In genomic region chr19:29662604-29663404, GRCh38 we compare ENCODE assay signal across 8 cellular contexts. TPM values are rescaled to one million over a fixed set of nuclear protein-coding genes. Genes with fewer than 3 reads are reported as not detected.
DNase-seq lines count a peak whose midpoint lies in the region; ATAC-seq and TF ChIP-seq lines count a peak whose summit lies in the region.

No MANE protein-coding gene starts in this region.

- peaks cover 53% of the 10 kb centered on the region for H3K4me1 ChIP-seq in PC-9 (replicated peaks; ENCODE audit: insufficient read depth)

- H3K27me3 ChIP-seq in PC-9 (ENCODE audit: insufficient read depth, low read depth): no peaks in the 10 kb centered on the region
- H3K27me3 ChIP-seq in dorsolateral prefrontal cortex: no peaks in the 10 kb centered on the region

- BruUV-seq in PC-9 (replicated peaks; lab: Mats Ljungman, UMichigan): no TSS peak

- H3K9me3 Mint-ChIP-seq in naive thymus-derived CD8-positive, alpha-beta T cell: no peaks in the 10 kb centered on the region

- H3K4me3 ChIP-seq in PC-9: peak overlapping the region; percentile 44; the same call in 1 of the 2 replicates
- H3K4me3 ChIP-seq in dorsolateral prefrontal cortex: peak overlapping the region in 4 of 59 donors; percentile 0 to 20 (median 14)

- H4K20me1 ChIP-seq in PC-9 (ENCODE audit: insufficient read depth): peaks cover 9% of the 10 kb centered on the region

- H3K36me3 Mint-ChIP-seq in naive thymus-derived CD8-positive, alpha-beta T cell: no peaks in the 10 kb centered on the region

- H3K4me3 Mint-ChIP-seq in naive thymus-derived CD8-positive, alpha-beta T cell: peak overlapping the region in 3 of 10 donors; percentile 6 to 48 (median 29)

- ATAC-seq in naive thymus-derived CD8-positive, alpha-beta T cell: no peak

- H2AFZ ChIP-seq in PC-9: peak overlapping the region; percentile 69; the same call in 1 of the 2 replicates

- TF ChIP-seq CTCF in PC-9 (conservative IDR thresholded peaks at IDR 0.05) (no peak), dorsolateral prefrontal cortex (IDR thresholded peaks at IDR 0.05 in 54 of 56, conservative IDR thresholded peaks at IDR 0.05 in 2 of 56; ENCODE audit: low read depth in 1 of 56, partially characterized antibody in 56 of 56) (no peak)

- no peaks in the 10 kb centered on the region for H3K9me3 ChIP-seq in PC-9 (ENCODE audit: insufficient read depth, low read depth)

- CTCF ChIA-PET in PC-9 (lab: Charles Lee): interaction anchor here (0.6 to 1.7 kb wide), 3 partner anchors 8 to 32 kb away, joined by 3 to 4 read pairs (median 3); no protein-coding TSS in a partner anchor

- peak overlapping the region; percentile 14 to 90 (median 70) for H3K27ac Mint-ChIP-seq in naive thymus-derived CD8-positive, alpha-beta T cell

- POLR2A ChIA-PET in PC-9 (lab: Charles Lee; ENCODE audit: unreplicated experiment): interaction anchor here (0.6 kb wide), 1 partner anchor 48 kb away, joined by 9 read pairs; no protein-coding TSS in a partner anchor
- POLR2A ChIA-PET in naive thymus-derived CD8-positive, alpha-beta T cell (lab: Charles Lee): interaction anchor here (0.5 to 10.5 kb wide), 6 partner anchors 10 to 66 kb away, joined by 3 to 154 read pairs (median 16); partner anchors contain the start of gene POP4

- DNase-seq in EL (peak; percentile 93), PC-9 (peak; percentile 61 to 71), dorsolateral prefrontal cortex (peak in 4 of 10 donors; percentile 53 to 79 (median 62)), GDM1 (lab: John Stamatoyannopoulos, UW) (no peak), NCI-H510A (lab: John Stamatoyannopoulos, UW) (no peak), SKM-1 treated with dmso at 0.1 percent for 144 hours (lab: John Stamatoyannopoulos, UW; ENCODE audit: unreplicated experiment) (no peak)
- no peak for DNase-seq in naive thymus-derived CD8-positive, alpha-beta T cell
- DNase-seq in activated CD8-positive, alpha-beta memory T cell treated with anti-CD3 and anti-CD28 coated beads, Interleukin-2, amount 50 U/mL, for 4 hours: no peak

- intact Hi-C loops in PC-9 (cut with micrococcal nuclease; ENCODE audit: unreplicated experiment) (loop anchor here (2.0 kb wide), 1 partner anchor 52 kb away; no protein-coding TSS in a partner anchor), dorsolateral prefrontal cortex (cut with DNase I) (loop anchor here in 1 of 2 donors (5.0 kb wide), 1 partner anchor 51 kb away; no protein-coding TSS in a partner anchor)

- H3K27ac ChIP-seq in PC-9: peak overlapping the region; percentile 94
- peak overlapping the region in 53 of 59 donors; percentile 11 to 90 (median 68) for H3K27ac ChIP-seq in dorsolateral prefrontal cortex

- H3K36me3 ChIP-seq in PC-9 (ENCODE audit: low read depth): peaks cover 8% of the 10 kb centered on the region; the same call in 1 of the 2 replicates

- peaks cover 24 to 56% (median 46%) of the 10 kb centered on the region in 4 donors for H3K4me1 Mint-ChIP-seq in naive thymus-derived CD8-positive, alpha-beta T cell

- H3K9me2 ChIP-seq in PC-9 (ENCODE audit: insufficient read depth): no peaks in the 10 kb centered on the region

- H3F3A ChIP-seq in PC-9 (ENCODE audit: insufficient read depth, low read depth): peaks cover 52% of the 10 kb centered on the region

- H3K4me2 ChIP-seq in PC-9: peak overlapping the region; percentile 95

- H3K27me3 Mint-ChIP-seq in naive thymus-derived CD8-positive, alpha-beta T cell: no peaks in the 10 kb centered on the region

- H3K79me2 ChIP-seq in PC-9 (ENCODE audit: low read depth): peaks cover 25% of the 10 kb centered on the region

RNA-seq across cellular contexts. Expression of gene PLEKHF1, which starts 2.5 kb away (rescaled TPM):
- total RNA-seq in PC-9 (2021) (16.0 and 18.0 TPM in 2 replicates), dorsolateral prefrontal cortex (10 to 100 TPM in 32 of 120 experiments, 1 to 10 TPM in 88; 3.7 to 27.9 (median 8.5) TPM)
- 10 to 100 TPM; 18.0 to 19.8 TPM for total RNA-seq in naive thymus-derived CD8-positive, alpha-beta T cell
- 10 to 100 TPM in 2 of 3 donors, 1 to 10 TPM in 1; 3.8 to 19.7 (median 15.5) TPM for polyA plus RNA-seq in naive thymus-derived CD8-positive, alpha-beta T cell

RNA-seq across cellular contexts. Expression of gene C19orf12, which starts 52.3 kb away (rescaled TPM):
- total RNA-seq in PC-9 (2021): 14.8 and 15.4 TPM in 2 replicates
- 10 to 100 TPM; 35.8 to 75.4 (median 58.2) TPM for total RNA-seq in dorsolateral prefrontal cortex
- 10 to 100 TPM; 23.2 to 23.8 TPM for total RNA-seq in naive thymus-derived CD8-positive, alpha-beta T cell
- polyA plus RNA-seq in naive thymus-derived CD8-positive, alpha-beta T cell: 10 to 100 TPM; 16.7 to 32.3 (median 19.8) TPM

RNA-seq across cellular contexts. Expression of gene POP4, which starts 56.7 kb away (rescaled TPM):
- total RNA-seq in PC-9 (2021) (52.8 and 66.6 TPM in 2 replicates), dorsolateral prefrontal cortex (10 to 100 TPM; 31.6 to 72.5 (median 52.7) TPM)
- 10 to 100 TPM; 67.5 to 67.9 TPM for total RNA-seq in naive thymus-derived CD8-positive, alpha-beta T cell
- polyA plus RNA-seq in naive thymus-derived CD8-positive, alpha-beta T cell: 100 to 1,000 TPM; 125 to 130 (median 127) TPM

Comparison
In these comparisons a context has a peak if more than half of its experiments do, and no peak if none do; other contexts are left out.
1. DNase-seq: peak in EL (single experiment) and PC-9 (2 of 2); none in naive thymus-derived CD8-positive, alpha-beta T cell (0 of 10), GDM1 (single experiment), NCI-H510A (single experiment), activated CD8-positive, alpha-beta memory T cell treated with anti-CD3 and anti-CD28 coated beads, Interleukin-2, amount 50 U/mL, for 4 hours (single experiment) and SKM-1 treated with dmso at 0.1 percent for 144 hours (single experiment).